ENCODE assay signal across 17 cellular contexts in genomic region chr22:43533131-43533530, GRCh38.
A peak's percentile ranks its signal among the peaks of the same experiment; 100 is the strongest.
DNase-seq lines count a peak whose midpoint lies in the region; ATAC-seq and TF ChIP-seq lines count a peak whose summit lies in the region.
"Had no signal": no experiment of that assay in that cellular context is flagged by ENCODE, and none has a peak within 500 bp of the region (broad histone marks: within the 10 kb centered on the region; RNA-seq: fewer than 3 reads in every experiment).

No MANE protein-coding gene starts in this region.

- H3K27me3 ChIP-seq in sigmoid colon, result no peaks in the 10 kb centered on the region
- H3K27me3 ChIP-seq: BLaER1 treated with 17β-estradiol and CSF1 and Interleukin-3, amounts not matched to agents 10 nM and 100 nM had no signal

- TF ChIP-seq EP300 in sigmoid colon (IDR thresholded peaks at IDR 0.05), result no peak

- no peak overlapping the region for H3K27ac Mint-ChIP-seq in osteocyte (ENCODE audit: unreplicated experiment)
- no peak overlapping the region for H3K27ac Mint-ChIP-seq in stimulated activated memory B cell treated with anti-CD40 and anti-IgM and Interleukin-4, amounts not matched to agents 10 μg/mL and 1 μg/mL and 100 μg/mL, for 72 hours
- no peak overlapping the region for H3K27ac Mint-ChIP-seq in activated T-helper 2 cell treated with anti-CD3 and anti-CD28 coated beads, Interferon-gamma antibody, Interleukin-2, Interleukin-4, amounts not matched to agents 10 μg/mL and 5 μg/mL and 100 μg/mL, durations not matched to agents 14 hours and 24 hours and 36 hours
- H3K27ac Mint-ChIP-seq: B cell; CD4-positive, alpha-beta T cell; CD8-positive, alpha-beta T cell had no signal

- H3K27me3 Mint-ChIP-seq in osteocyte (ENCODE audit: unreplicated experiment), result peaks cover 2% of the 10 kb centered on the region
- H3K27me3 Mint-ChIP-seq in stimulated activated memory B cell treated with anti-CD40 and anti-IgM and Interleukin-4, amounts not matched to agents 10 μg/mL and 1 μg/mL and 100 μg/mL, for 72 hours, result peaks cover 46% of the 10 kb centered on the region
- peaks cover 1% of the 10 kb centered on the region for H3K27me3 Mint-ChIP-seq in activated T-helper 2 cell treated with anti-CD3 and anti-CD28 coated beads, Interferon-gamma antibody, Interleukin-2, Interleukin-4, amounts not matched to agents 10 μg/mL and 5 μg/mL and 100 μg/mL, durations not matched to agents 14 hours and 24 hours and 36 hours (ENCODE audit: low read depth)

- intact Hi-C loops in cardiac septum (cut with DNase I) (no loop called here), Right ventricle myocardium inferior (cut with DNase I) (no loop called here), sigmoid colon (cut with DNase I) (no loop called here)
- intact Hi-C loops in activated T-helper 2 cell treated with anti-CD3 and anti-CD28 coated beads, Interferon-gamma antibody, Interleukin-2, Interleukin-4, amounts not matched to agents 10 μg/mL and 5 μg/mL and 100 μg/mL, durations not matched to agents 14 hours and 24 hours and 36 hours (cut with micrococcal nuclease), result no loop called here

- no peaks in the 10 kb centered on the region for H3K9me3 ChIP-seq in sigmoid colon
- H3K9me3 ChIP-seq: A549; BLaER1 treated with 17β-estradiol and CSF1 and Interleukin-3, amounts not matched to agents 10 nM and 100 nM; Caco-2 had no signal

- TF ChIP-seq CTCF in osteocyte (IDR thresholded peaks at IDR 0.05), result no peak
- no peak for TF ChIP-seq CTCF in sigmoid colon (IDR thresholded peaks at IDR 0.05)

- no peak overlapping the region for H3K4me3 Mint-ChIP-seq in osteocyte (ENCODE audit: unreplicated experiment)
- H3K4me3 Mint-ChIP-seq in stimulated activated memory B cell treated with anti-CD40 and anti-IgM and Interleukin-4, amounts not matched to agents 10 μg/mL and 1 μg/mL and 100 μg/mL, for 72 hours, result no peak overlapping the region
- no peak overlapping the region for H3K4me3 Mint-ChIP-seq in activated T-helper 2 cell treated with anti-CD3 and anti-CD28 coated beads, Interferon-gamma antibody, Interleukin-2, Interleukin-4, amounts not matched to agents 10 μg/mL and 5 μg/mL and 100 μg/mL, durations not matched to agents 14 hours and 24 hours and 36 hours (ENCODE audit: low read depth)
- H3K4me3 Mint-ChIP-seq: B cell; CD4-positive, alpha-beta T cell; CD8-positive, alpha-beta T cell had no signal

- WGBS in sigmoid colon, 2 donors, result 93 to 95% methylated on average over 3 of the region's 3 CpGs

- ATAC-seq in Right ventricle myocardium inferior, result no peak
- ATAC-seq in stimulated activated memory B cell treated with anti-CD40 and anti-IgM and Interleukin-4, amounts not matched to agents 10 μg/mL and 1 μg/mL and 100 μg/mL, for 72 hours, result no peak
- ATAC-seq: A549; CD8-positive, alpha-beta T cell had no signal

- no peak overlapping the region for H3K4me3 ChIP-seq in sigmoid colon
- H3K4me3 ChIP-seq: A549; BLaER1 treated with 17β-estradiol and CSF1 and Interleukin-3, amounts not matched to agents 10 nM and 100 nM had no signal

- H3K4me1 Mint-ChIP-seq in osteocyte (ENCODE audit: unreplicated experiment), result no peaks in the 10 kb centered on the region
- no peaks in the 10 kb centered on the region for H3K4me1 Mint-ChIP-seq in stimulated activated memory B cell treated with anti-CD40 and anti-IgM and Interleukin-4, amounts not matched to agents 10 μg/mL and 1 μg/mL and 100 μg/mL, for 72 hours
- no peaks in the 10 kb centered on the region for H3K4me1 Mint-ChIP-seq in activated T-helper 2 cell treated with anti-CD3 and anti-CD28 coated beads, Interferon-gamma antibody, Interleukin-2, Interleukin-4, amounts not matched to agents 10 μg/mL and 5 μg/mL and 100 μg/mL, durations not matched to agents 14 hours and 24 hours and 36 hours (ENCODE audit: low read depth)
- H3K4me1 Mint-ChIP-seq: B cell had no signal

- no peaks in the 10 kb centered on the region for H3K4me1 ChIP-seq in sigmoid colon
- H3K4me1 ChIP-seq: A549, Caco-2 had no signal

- DNase-seq in cardiac septum (ENCODE audit: low spot score) (peak; percentile 55), Right ventricle myocardium inferior (ENCODE audit: missing footprints) (no peak), osteocyte (ENCODE audit: extremely low spot score, unreplicated experiment) (peak; percentile 62), sigmoid colon (peak; percentile 32)
- DNase-seq in activated T-helper 2 cell treated with anti-CD3 and anti-CD28 coated beads, Interferon-gamma antibody, Interleukin-2, Interleukin-4, amounts not matched to agents 10 μg/mL and 5 μg/mL and 100 μg/mL, durations not matched to agents 14 hours and 24 hours and 36 hours (ENCODE audit: low spot score), result no peak
- DNase-seq: AML-193; Caco-2; Calu3; CD4-positive, alpha-beta T cell; CD8-positive, alpha-beta T cell; GF-D8 had no signal

- H3K36me3 ChIP-seq in sigmoid colon, result no peaks in the 10 kb centered on the region
- H3K36me3 ChIP-seq: BLaER1 treated with 17β-estradiol and CSF1 and Interleukin-3, amounts not matched to agents 10 nM and 100 nM had no signal

- no peaks in the 10 kb centered on the region for H3K36me3 Mint-ChIP-seq in osteocyte (ENCODE audit: unreplicated experiment)
- H3K36me3 Mint-ChIP-seq in stimulated activated memory B cell treated with anti-CD40 and anti-IgM and Interleukin-4, amounts not matched to agents 10 μg/mL and 1 μg/mL and 100 μg/mL, for 72 hours, result no peaks in the 10 kb centered on the region
- H3K36me3 Mint-ChIP-seq in activated T-helper 2 cell treated with anti-CD3 and anti-CD28 coated beads, Interferon-gamma antibody, Interleukin-2, Interleukin-4, amounts not matched to agents 10 μg/mL and 5 μg/mL and 100 μg/mL, durations not matched to agents 14 hours and 24 hours and 36 hours (ENCODE audit: low read depth), result no peaks in the 10 kb centered on the region
- H3K36me3 Mint-ChIP-seq: CD8-positive, alpha-beta T cell had no signal

- H3K27ac ChIP-seq in sigmoid colon, result no peak overlapping the region
- H3K27ac ChIP-seq: 22Rv1; A549; BLaER1 treated with 17β-estradiol and CSF1 and Interleukin-3, amounts not matched to agents 10 nM and 100 nM; C4-2B had no signal

- TF ChIP-seq POLR2A in sigmoid colon (IDR thresholded peaks at IDR 0.05), result no peak

- H3K9me3 Mint-ChIP-seq in osteocyte (ENCODE audit: unreplicated experiment), result no peaks in the 10 kb centered on the region
- no peaks in the 10 kb centered on the region for H3K9me3 Mint-ChIP-seq in stimulated activated memory B cell treated with anti-CD40 and anti-IgM and Interleukin-4, amounts not matched to agents 10 μg/mL and 1 μg/mL and 100 μg/mL, for 72 hours
- no peaks in the 10 kb centered on the region for H3K9me3 Mint-ChIP-seq in activated T-helper 2 cell treated with anti-CD3 and anti-CD28 coated beads, Interferon-gamma antibody, Interleukin-2, Interleukin-4, amounts not matched to agents 10 μg/mL and 5 μg/mL and 100 μg/mL, durations not matched to agents 14 hours and 24 hours and 36 hours
- H3K9me3 Mint-ChIP-seq: CD4-positive, alpha-beta T cell; CD8-positive, alpha-beta T cell had no signal

Comparison
In these comparisons a context has a peak if more than half of its experiments do, and no peak if none do; other contexts are left out.
1. DNase-seq: peak in cardiac septum (single experiment), osteocyte (single experiment) and sigmoid colon (single experiment); none in Right ventricle myocardium inferior (single experiment) and activated T-helper 2 cell treated with anti-CD3 and anti-CD28 coated beads, Interferon-gamma antibody, Interleukin-2, Interleukin-4, amounts not matched to agents 10 μg/mL and 5 μg/mL and 100 μg/mL, durations not matched to agents 14 hours and 24 hours and 36 hours (single experiment).